10 cellular contexts compared by ENCODE assay signal in the genomic region with DNA sequence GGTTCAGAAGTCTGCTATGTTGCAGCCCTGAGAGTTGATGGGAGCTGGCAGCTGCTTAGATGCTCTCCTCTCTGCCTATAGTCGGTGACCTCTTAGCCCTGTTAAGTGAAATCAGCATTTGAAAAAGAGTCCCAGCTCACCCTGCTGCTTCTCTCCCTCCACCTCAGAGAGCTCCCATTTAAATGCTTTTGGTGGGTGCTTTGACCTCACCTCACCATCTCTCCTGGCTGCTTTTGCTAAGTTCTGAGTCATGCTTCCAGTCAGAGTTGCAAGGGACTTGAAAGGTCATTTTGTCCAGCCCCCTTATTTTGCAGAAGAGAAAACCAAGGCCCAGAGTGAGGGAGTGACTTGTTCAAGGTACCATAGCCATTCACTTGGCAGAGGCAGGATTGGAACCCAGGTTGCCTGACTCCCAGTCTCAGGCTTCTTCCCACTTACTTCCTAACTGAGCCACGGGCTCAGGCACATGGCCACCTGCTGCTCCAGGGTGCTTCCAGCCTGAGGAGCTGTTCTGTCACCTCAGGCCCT. TPM values are rescaled to one million over a fixed set of nuclear protein-coding genes. Genes with fewer than 3 reads are reported as not detected.
DNase-seq lines count a peak whose midpoint lies in the region; ATAC-seq, FAIRE-seq and TF ChIP-seq lines count a peak whose summit lies in the region.
"Had no signal": no experiment of that assay in that cellular context is flagged by ENCODE, and none has a peak within 500 bp of the region (broad histone marks: within the 10 kb centered on the region; RNA-seq: fewer than 3 reads in every experiment).

No MANE protein-coding gene starts in this region.

- RAD21 ChIA-PET in GM12878 (lab: Charles Lee; ENCODE audit: unreplicated experiment) = interaction anchor here (0.8 to 2.2 kb wide), 8 partner anchors 13 to 84 kb away, joined by 3 to 5 read pairs (median 3); partner anchors contain the start of gene IL10

- DNase-seq in HAP-1 (ENCODE audit: low spot score in 2 of 2) (peak; percentile 26 to 42), GM12878 (ENCODE audit: low read depth, low spot score) (no peak), HepG2 (ENCODE audit: low spot score) (no peak), HK-2 (ENCODE audit: unreplicated experiment) (no peak), caudate nucleus (lab: John Stamatoyannopoulos, UW) (no peak)
- DNase-seq: Kasumi-1, posterior cingulate gyrus had no signal

- H3K4me1 ChIP-seq in ACC112 (ENCODE audit: control insufficient read depth, insufficient read depth, low read length, unreplicated experiment) (peaks cover 59% of the 10 kb centered on the region), HAP-1 (peaks cover 18% of the 10 kb centered on the region), GM12878 (ENCODE audit: control insufficient read depth, insufficient read depth, low read length) (peaks cover 12% of the 10 kb centered on the region), HepG2 (ENCODE audit: insufficient read depth, low read length) (peaks cover 80% of the 10 kb centered on the region)

- intact Hi-C loops in GM12878 (cut with micrococcal nuclease; ENCODE audit: unreplicated experiment) = loop anchor here (2.0 kb wide), 1 partner anchor 15 kb away; no protein-coding TSS in a partner anchor
- intact Hi-C loops in HepG2 (cut with micrococcal nuclease; ENCODE audit: unreplicated experiment) = no loop called here

- H4K20me1 ChIP-seq in GM12878 (ENCODE audit: control insufficient read depth, insufficient read depth) (peaks cover 5% of the 10 kb centered on the region), HepG2 (ENCODE audit: insufficient read depth, low read length) (peaks cover 56% of the 10 kb centered on the region)

- H2AFZ ChIP-seq in ACC112 (ENCODE audit: low read length, unreplicated experiment) (no peak overlapping the region), GM12878 (ENCODE audit: control insufficient read depth, low read depth, low read length) (no peak overlapping the region), HepG2 (ENCODE audit: low read length) (no peak overlapping the region)

- H3K9ac ChIP-seq in GM12878 (ENCODE audit: control insufficient read depth, insufficient read depth, low read length) (peak overlapping the region; percentile 76; the same call in 1 of the 2 replicates), HepG2 (ENCODE audit: insufficient read depth, low read depth, low read length) (no peak overlapping the region)

- H3K36me3 ChIP-seq in ACC112 (ENCODE audit: insufficient read depth, low read length) (no peaks in the 10 kb centered on the region), HAP-1 (replicated peaks) (no peaks in the 10 kb centered on the region), GM12878 (ENCODE audit: control insufficient read depth in 2 of 2, insufficient read depth in 2 of 2, low read length in 1 of 2) (no peaks in the 10 kb centered on the region; a peak in 1 of 4 replicates), HepG2 (replicated peaks in 1 of 2; ENCODE audit: control insufficient read depth in 1 of 2, insufficient read depth in 2 of 2, low read length in 2 of 2) (peaks cover 2 to 3% of the 10 kb centered on the region in 2 experiments; a peak in 1 of 5 replicates)

- peak; percentile 4; the same call in 2 of the 3 replicates for ATAC-seq in GM12878
- ATAC-seq in HepG2 = no peak
- ATAC-seq in HG03460 (IDR thresholded peaks at IDR 0.05; ENCODE audit: unreplicated experiment) = no peak
- ATAC-seq in GM19035 (IDR thresholded peaks at IDR 0.05; ENCODE audit: unreplicated experiment) = no peak

- WGBS in GM12878 (ENCODE audit: insufficient coverage, insufficient replicate concordance, low lambda C conversion rate, missing lambda C conversion rate) = 78% methylated on average over 2 of the region's 2 CpGs
- no CpG with 5 or more reads among the region's 2 CpGs for WGBS in HepG2 (ENCODE audit: low lambda C conversion rate)

- H3K4me3 ChIP-seq in ACC112 (ENCODE audit: low read depth, low read length) = peak overlapping the region; percentile 78
- no peak overlapping the region for H3K4me3 ChIP-seq in HAP-1
- peak overlapping the region; percentile 91; the same call in 1 of the 2 replicates for H3K4me3 ChIP-seq in GM12878
- H3K4me3 ChIP-seq in HepG2 (replicated peaks in 1 of 3; ENCODE audit: insufficient read depth in 1 of 3, low read depth in 2 of 3, low read length in 3 of 3) = no peak overlapping the region

- TF ChIP-seq EP300 in GM12878 (IDR thresholded peaks at IDR 0.05; ENCODE audit: borderline replicate concordance in 1 of 2, control insufficient read depth in 1 of 2, low read depth in 2 of 2, low read length in 2 of 2) = no peak
- no peak for TF ChIP-seq EP300 in HepG2 (IDR thresholded peaks at IDR 0.05; ENCODE audit: low read depth in 2 of 2, low read length in 2 of 2)
- no peak for TF ChIP-seq EP300 in HepG2 (CRISPR knock-in tag; IDR thresholded peaks at IDR 0.05; ENCODE audit: borderline replicate concordance)

- CTCF ChIA-PET in GM12878 (lab: Yijun Ruan, JAX) = interaction anchor here (0.6 to 7.3 kb wide), 15 partner anchors 9 to 294 kb away, joined by 3 to 45 read pairs (median 5); no protein-coding TSS in a partner anchor
- CTCF ChIA-PET in HepG2 (lab: Yijun Ruan, JAX; ENCODE audit: low intra/inter-chr PET ratio, low total read pairs) = no interaction called here

- H3K4me2 ChIP-seq in GM12878 (ENCODE audit: control insufficient read depth, insufficient read depth) = peak overlapping the region; percentile 56
- H3K4me2 ChIP-seq in HepG2 (ENCODE audit: low read depth, low read length) = peak overlapping the region; percentile 95

- SMC1A ChIA-PET in GM12878 (lab: Charles Lee; ENCODE audit: uncharacterized antibody, unreplicated experiment) = interaction anchor here (1.3 to 9.6 kb wide), 6 partner anchors 8 to 224 kb away, joined by 3 to 222 read pairs (median 9); no protein-coding TSS in a partner anchor

- BruUV-seq in GM12878 (replicated peaks; lab: Mats Ljungman, UMichigan) (no TSS peak), HepG2 (replicated peaks; lab: Mats Ljungman, UMichigan) (no TSS peak)

- H3K9me3 ChIP-seq in HAP-1 (no peaks in the 10 kb centered on the region), GM12878 (replicated peaks; ENCODE audit: control insufficient read depth, insufficient read depth, low read length) (no peaks in the 10 kb centered on the region), HepG2 (ENCODE audit: low read length) (no peaks in the 10 kb centered on the region)

- H3K27me3 ChIP-seq in ACC112 (ENCODE audit: insufficient read depth, low read length) = no peaks in the 10 kb centered on the region
- H3K27me3 ChIP-seq in HAP-1 (ENCODE audit: low read depth) = no peaks in the 10 kb centered on the region
- H3K27me3 ChIP-seq in GM12878 (replicated peaks in 1 of 2; ENCODE audit: control insufficient read depth in 2 of 2, insufficient read depth in 2 of 2, low read length in 1 of 2) = no peaks in the 10 kb centered on the region
- H3K27me3 ChIP-seq in HepG2 (ENCODE audit: control insufficient read depth in 1 of 2, insufficient read depth in 2 of 2, low read length in 2 of 2) = peaks cover 2 to 10% of the 10 kb centered on the region in 2 experiments; a peak in 3 of 5 replicates

- in situ Hi-C loops in HAP-1 (cut with MboI; ENCODE audit: low sequenced_read_pairs) = no loop called here
- in situ Hi-C loops in GM12878 (cut with MboI) = no loop called here
- in situ Hi-C loops in HepG2 (cut with HindIII; ENCODE audit: extremely low pct_ligation_motif_present, low pct_unique_long_range_greater_than_20kb) = no loop called here

- no peak for TF ChIP-seq RAD21 in GM12878 (IDR thresholded peaks at IDR 0.05; ENCODE audit: insufficient read depth, low read depth, low read length)
- no peak for TF ChIP-seq RAD21 in HepG2 (CRISPR knock-in tag; IDR thresholded peaks at IDR 0.05)

- POLR2A ChIA-PET in GM12878 (lab: Charles Lee) = interaction anchor here (0.5 to 18.5 kb wide), 7 partner anchors 8 to 58 kb away, joined by 3 to 334 read pairs (median 4); no protein-coding TSS in a partner anchor
- POLR2A ChIA-PET in HepG2 (lab: Yijun Ruan, JAX) = no interaction called here

- no peak for FAIRE-seq in GM12878 (lab: Jason Lieb, UNC)
- FAIRE-seq in HepG2 (lab: Jason Lieb, UNC) = no peak

- TF ChIP-seq CTCF in GM12878 (IDR thresholded peaks at IDR 0.05 in 2 of 3, conservative IDR thresholded peaks at IDR 0.05 in 1 of 3; ENCODE audit: control insufficient read depth in 2 of 3, extremely low read depth in 1 of 3, insufficient read depth in 1 of 3, low read depth in 3 of 3, low read length in 3 of 3) (no peak), HepG2 (CRISPR knock-in tag; IDR thresholded peaks at IDR 0.05) (no peak)

- peaks cover 80% of the 10 kb centered on the region for H3K79me2 ChIP-seq in ACC112 (ENCODE audit: control insufficient read depth, insufficient read depth, low read length, unreplicated experiment)
- peaks cover 69% of the 10 kb centered on the region for H3K79me2 ChIP-seq in GM12878 (ENCODE audit: control insufficient read depth, insufficient read depth, low read length)
- peaks cover 65% of the 10 kb centered on the region for H3K79me2 ChIP-seq in HepG2 (ENCODE audit: insufficient read depth, low read length)

- H3K27ac ChIP-seq in ACC112 (ENCODE audit: low read depth, low read length) (peak overlapping the region; percentile 87), GM12878 (ENCODE audit: control insufficient read depth, insufficient read depth) (no peak overlapping the region), HepG2 (ENCODE audit: extremely low read length, insufficient read depth, low read length) (peak overlapping the region; percentile 8), caudate nucleus (ENCODE audit: low read depth, low read length) (no peak overlapping the region)

- TF ChIP-seq POLR2A in GM12878 (IDR thresholded peaks at IDR 0.05; ENCODE audit: low read depth, low read length) (no peak), HepG2 (IDR thresholded peaks at IDR 0.05; ENCODE audit: insufficient read depth in 1 of 2, low read depth in 2 of 2, low read length in 2 of 2) (no peak)

RNA-seq across cellular contexts. Expression of gene MAPKAPK2, which starts 3.3 kb away (rescaled TPM):
- total RNA-seq in GM12878 (2013; cell fraction: nucleolus; rRNA removed) = 38.9 and 42.0 TPM in 2 replicates
- total RNA-seq in GM12878 (2014; rRNA removed) = 59.9 and 62.6 TPM in 2 replicates
- 36.1 and 38.8 TPM in 2 replicates for total RNA-seq in GM12878 (2014; rRNA removed; fragmentation: Illumina TruSeq; extraction: Trizol)
- total RNA-seq in GM12878 (2021) = 92.2 and 93.0 TPM in 2 replicates
- 44.2 TPM for polyA plus RNA-seq in GM12878 (2011; ENCODE audit: low read depth)
- polyA plus RNA-seq in GM12878 (2011; rRNA removed) = 51.0 and 71.7 TPM in 2 replicates
- polyA plus RNA-seq in GM12878 (2011; cell fraction: cytosol; rRNA removed) = 83.8 and 84.4 TPM in 2 replicates
- polyA plus RNA-seq in GM12878 (2011; cell fraction: nucleus; rRNA removed) = 110 and 118 TPM in 2 replicates
- polyA plus RNA-seq in GM12878 (2012) = 44.4 and 63.5 TPM in 2 replicates
- polyA plus RNA-seq in GM12878 (2014; fragmentation: Illumina TruSeq; extraction: Trizol) = 66.8 and 70.6 TPM in 2 replicates
- polyA plus RNA-seq in GM12878 (2014; fragmentation: Nextera tagmentation; extraction: Ambion mirVana) = 1 to 10 TPM in 1 of 2 experiments, under 1 TPM in 1; 0.72 to 4.9 TPM
- 65.5 and 65.7 TPM in 2 replicates for polyA plus RNA-seq in GM12878 (2014; rRNA removed)
- polyA plus RNA-seq in GM12878 (2016; fragmentation: Nextera tagmentation; extraction: Ambion mirVana) = 1 to 10 TPM; 4.2 to 6.2 TPM
- polyA minus RNA-seq in GM12878 (2011; rRNA and poly(A)+ RNA removed) = 67.7 and 81.3 TPM in 2 replicates
- 25.1 and 29.4 TPM in 2 replicates for polyA minus RNA-seq in GM12878 (2011; cell fraction: cytosol; rRNA and poly(A)+ RNA removed)
- polyA minus RNA-seq in GM12878 (2011; cell fraction: nucleus; rRNA and poly(A)+ RNA removed) = 23.2 and 39.0 TPM in 2 replicates
- total RNA-seq in HepG2 (2016; rRNA removed; fragmentation: Illumina TruSeq; extraction: Trizol) = 14.5 and 16.6 TPM in 2 replicates
- total RNA-seq in HepG2 (2016; cell fraction: cytosol; rRNA removed; fragmentation: Illumina TruSeq; extraction: Trizol; ENCODE audit: low read depth) = 11.7 and 13.0 TPM in 2 replicates
- 11.8 and 16.6 TPM in 2 replicates for total RNA-seq in HepG2 (2016; cell fraction: insoluble cytoplasmic fraction; rRNA removed; fragmentation: Illumina TruSeq; extraction: Trizol)
- total RNA-seq in HepG2 (2016; cell fraction: membrane; rRNA removed; fragmentation: Illumina TruSeq; extraction: Trizol) = 26.9 and 28.5 TPM in 2 replicates
- total RNA-seq in HepG2 (2016; cell fraction: nucleus; rRNA removed; fragmentation: Illumina TruSeq; extraction: Trizol) = 15.3 TPM in 2 replicates
- polyA plus RNA-seq in HepG2 (2011; rRNA removed) = 34.0 and 40.1 TPM in 2 replicates
- polyA plus RNA-seq in HepG2 (2011; cell fraction: cytosol; rRNA removed) = 28.8 and 30.9 TPM in 2 replicates
- polyA plus RNA-seq in HepG2 (2011; cell fraction: nucleus; rRNA removed) = 60.6 and 63.0 TPM in 2 replicates
- 17.3 and 31.0 TPM in 2 replicates for polyA plus RNA-seq in HepG2 (2012)
- polyA plus RNA-seq in HepG2 (2016; cell fraction: cytosol; fragmentation: Illumina TruSeq; extraction: Trizol; ENCODE audit: low read depth) = 13.8 and 14.2 TPM in 2 replicates
- polyA plus RNA-seq in HepG2 (2016; cell fraction: insoluble cytoplasmic fraction; fragmentation: Illumina TruSeq; extraction: Trizol; ENCODE audit: low read depth) = 17.8 and 22.4 TPM in 2 replicates
- polyA plus RNA-seq in HepG2 (2016; cell fraction: membrane; fragmentation: Illumina TruSeq; extraction: Trizol; ENCODE audit: low read depth) = 32.7 and 35.8 TPM in 2 replicates
- polyA plus RNA-seq in HepG2 (2016; cell fraction: nucleus; fragmentation: Illumina TruSeq; extraction: Trizol; ENCODE audit: insufficient read depth, low read depth) = 41.1 and 43.4 TPM in 2 replicates
- 50.0 and 68.4 TPM in 2 replicates for polyA minus RNA-seq in HepG2 (2011; rRNA and poly(A)+ RNA removed; ENCODE audit: low replicate concordance)
- polyA minus RNA-seq in HepG2 (2011; cell fraction: cytosol; rRNA and poly(A)+ RNA removed) = 15.6 and 16.3 TPM in 2 replicates
- polyA minus RNA-seq in HepG2 (2011; cell fraction: nucleus; rRNA and poly(A)+ RNA removed) = 24.2 and 25.9 TPM in 2 replicates

RNA-seq across cellular contexts. Expression of gene DYRK3, which starts 52.6 kb away (rescaled TPM):
- total RNA-seq in GM12878 (2013; cell fraction: nucleolus; rRNA removed) = 26.7 and 27.4 TPM in 2 replicates
- 10.7 and 11.1 TPM in 2 replicates for total RNA-seq in GM12878 (2014; rRNA removed)
- 10.0 and 10.7 TPM in 2 replicates for total RNA-seq in GM12878 (2014; rRNA removed; fragmentation: Illumina TruSeq; extraction: Trizol)
- 8.9 and 11.2 TPM in 2 replicates for total RNA-seq in GM12878 (2021)
- 2.8 TPM for polyA plus RNA-seq in GM12878 (2011; ENCODE audit: low read depth)
- polyA plus RNA-seq in GM12878 (2011; rRNA removed) = 12.9 and 15.4 TPM in 2 replicates
- polyA plus RNA-seq in GM12878 (2011; cell fraction: cytosol; rRNA removed) = 8.8 and 9.4 TPM in 2 replicates
- polyA plus RNA-seq in GM12878 (2011; cell fraction: nucleus; rRNA removed) = 7.3 and 7.8 TPM in 2 replicates
- polyA plus RNA-seq in GM12878 (2012) = 3.7 and 6.0 TPM in 2 replicates
- 9.8 and 14.9 TPM in 2 replicates for polyA plus RNA-seq in GM12878 (2014; fragmentation: Illumina TruSeq; extraction: Trizol)
- polyA plus RNA-seq in GM12878 (2014; fragmentation: Nextera tagmentation; extraction: Ambion mirVana) = 1 to 10 TPM; 1.6 to 2.8 TPM
- 6.0 and 8.6 TPM in 2 replicates for polyA plus RNA-seq in GM12878 (2014; rRNA removed)
- 10 to 100 TPM in 1 of 2 experiments, 1 to 10 TPM in 1; 10.0 to 11.7 TPM for polyA plus RNA-seq in GM12878 (2016; fragmentation: Nextera tagmentation; extraction: Ambion mirVana)
- 15.7 and 16.0 TPM in 2 replicates for polyA minus RNA-seq in GM12878 (2011; rRNA and poly(A)+ RNA removed)
- 6.0 and 7.1 TPM in 2 replicates for polyA minus RNA-seq in GM12878 (2011; cell fraction: cytosol; rRNA and poly(A)+ RNA removed)
- 5.1 and 8.2 TPM in 2 replicates for polyA minus RNA-seq in GM12878 (2011; cell fraction: nucleus; rRNA and poly(A)+ RNA removed)
- total RNA-seq in HepG2 (2016; rRNA removed; fragmentation: Illumina TruSeq; extraction: Trizol) = 2.8 and 4.1 TPM in 2 replicates
- total RNA-seq in HepG2 (2016; cell fraction: cytosol; rRNA removed; fragmentation: Illumina TruSeq; extraction: Trizol; ENCODE audit: low read depth) = 0.44 and 0.81 TPM in 2 replicates
- total RNA-seq in HepG2 (2016; cell fraction: insoluble cytoplasmic fraction; rRNA removed; fragmentation: Illumina TruSeq; extraction: Trizol) = 3.1 and 4.0 TPM in 2 replicates
- total RNA-seq in HepG2 (2016; cell fraction: membrane; rRNA removed; fragmentation: Illumina TruSeq; extraction: Trizol) = 1.4 and 1.5 TPM in 2 replicates
- 1.7 and 2.7 TPM in 2 replicates for total RNA-seq in HepG2 (2016; cell fraction: nucleus; rRNA removed; fragmentation: Illumina TruSeq; extraction: Trizol)
- polyA plus RNA-seq in HepG2 (2011; rRNA removed) = 0.48 and 0.50 TPM in 2 replicates
- 0.31 and 0.43 TPM in 2 replicates for polyA plus RNA-seq in HepG2 (2011; cell fraction: cytosol; rRNA removed)
- 0.29 and 0.58 TPM in 2 replicates for polyA plus RNA-seq in HepG2 (2011; cell fraction: nucleus; rRNA removed)
- 0.40 and 0.43 TPM in 2 replicates for polyA plus RNA-seq in HepG2 (2012)
- 0.10 and 0.25 TPM in 2 replicates for polyA plus RNA-seq in HepG2 (2016; cell fraction: cytosol; fragmentation: Illumina TruSeq; extraction: Trizol; ENCODE audit: low read depth)
- 1.7 and 2.1 TPM in 2 replicates for polyA plus RNA-seq in HepG2 (2016; cell fraction: insoluble cytoplasmic fraction; fragmentation: Illumina TruSeq; extraction: Trizol; ENCODE audit: low read depth)
- 0.34 and 0.35 TPM in 2 replicates for polyA plus RNA-seq in HepG2 (2016; cell fraction: membrane; fragmentation: Illumina TruSeq; extraction: Trizol; ENCODE audit: low read depth)
- polyA plus RNA-seq in HepG2 (2016; cell fraction: nucleus; fragmentation: Illumina TruSeq; extraction: Trizol; ENCODE audit: insufficient read depth, low read depth) = 1.0 and 1.5 TPM in 2 replicates
- polyA minus RNA-seq in HepG2 (2011; rRNA and poly(A)+ RNA removed; ENCODE audit: low replicate concordance) = 0.80 and 17.9 TPM in 2 replicates
- polyA minus RNA-seq in HepG2 (2011; cell fraction: cytosol; rRNA and poly(A)+ RNA removed) = 0.40 and 1.7 TPM in 2 replicates
- 1.2 and 2.0 TPM in 2 replicates for polyA minus RNA-seq in HepG2 (2011; cell fraction: nucleus; rRNA and poly(A)+ RNA removed)

Comparison
In these comparisons a context has a peak if more than half of its experiments do, and no peak if none do; other contexts are left out.
1. H3K27ac ChIP-seq: peak in ACC112 (single experiment) and HepG2 (single experiment); none in GM12878 (single experiment) and caudate nucleus (single experiment).
2. H3K4me3 ChIP-seq: peak in ACC112 (single experiment) and GM12878 (single experiment); none in HAP-1 (single experiment) and HepG2 (0 of 3).
3. DNase-seq: peak in HAP-1 (2 of 2); none in GM12878 (single experiment), HepG2 (single experiment), HK-2 (single experiment) and caudate nucleus (0 of 61).